Comparison of ENCODE assay signal across 1 cellular context in genomic region chr7:101216860-101217387, GRCh38.
TF ChIP-seq lines count a peak whose summit lies in the region.

No MANE protein-coding gene starts in this region.

TF ChIP-seq in SK-N-SH treated with all-trans-retinoic acid at 6 μM for 48 hours, 23 proteins besides CTCF, POLR2A, EP300 and RAD21 (continued from another document):
- TF ChIP-seq TSHZ2 (CRISPR knock-in tag; IDR thresholded peaks at IDR 0.05) (no peak), RARB (CRISPR knock-in tag; IDR thresholded peaks at IDR 0.05) (no peak), ARNTL (CRISPR knock-in tag; IDR thresholded peaks at IDR 0.05; ENCODE audit: borderline replicate concordance, low read depth) (no peak), ZFP30 (CRISPR knock-in tag; IDR thresholded peaks at IDR 0.05) (no peak), PATZ1 (CRISPR knock-in tag; IDR thresholded peaks at IDR 0.05; ENCODE audit: borderline replicate concordance) (no peak), PPARA (CRISPR knock-in tag; IDR thresholded peaks at IDR 0.05; ENCODE audit: borderline replicate concordance) (no peak), POU6F1 (CRISPR knock-in tag; IDR thresholded peaks at IDR 0.05; ENCODE audit: borderline replicate concordance, low read depth) (no peak), TCF4 (CRISPR knock-in tag; IDR thresholded peaks at IDR 0.05; ENCODE audit: borderline replicate concordance) (no peak), TOX (CRISPR knock-in tag; IDR thresholded peaks at IDR 0.05; ENCODE audit: borderline replicate concordance) (no peak), ISL1 (CRISPR knock-in tag; IDR thresholded peaks at IDR 0.05) (no peak)
